Comparison of ENCODE assay signal across 9 cellular contexts in genomic region chr10:110569120-110569519, GRCh38. TPM values are rescaled to one million over a fixed set of nuclear protein-coding genes. Genes with fewer than 3 reads are reported as not detected.
DNase-seq lines count a peak whose midpoint lies in the region; ATAC-seq and TF ChIP-seq lines count a peak whose summit lies in the region.
"Had no signal": no experiment of that assay in that cellular context is flagged by ENCODE, and none has a peak within 500 bp of the region (broad histone marks: within the 10 kb centered on the region; RNA-seq: fewer than 3 reads in every experiment).

No MANE protein-coding gene starts in this region.

- DNase-seq in AG04450 (ENCODE audit: low read depth, low spot score): no peak
- DNase-seq in HL-60 (ENCODE audit: low read depth in 1 of 2, low spot score in 1 of 2): no peak
- no peak for DNase-seq in activated naive CD8-positive, alpha-beta T cell treated with anti-CD3 and anti-CD28 coated beads, Interleukin-2, amount 50 U/mL, for 24 hours
- no peak for DNase-seq in memory B cell (ENCODE audit: low spot score in 2 of 2)
- DNase-seq in UCSD-AML1 (lab: John Stamatoyannopoulos, UW; ENCODE audit: unreplicated experiment): no peak
- no peak for DNase-seq in GM03348 (ENCODE audit: low spot score)
- DNase-seq: DMS79 treated with DMSO at 0.1 percent for 48 hours had no signal

- peaks cover 6% of the 10 kb centered on the region for H3K27me3 Mint-ChIP-seq in activated naive CD8-positive, alpha-beta T cell treated with anti-CD3 and anti-CD28 coated beads, Interleukin-2, amount 50 U/mL, for 24 hours
- H3K27me3 Mint-ChIP-seq in memory B cell: no peaks in the 10 kb centered on the region

- peaks cover 20% of the 10 kb centered on the region for H3K36me3 Mint-ChIP-seq in activated naive CD8-positive, alpha-beta T cell treated with anti-CD3 and anti-CD28 coated beads, Interleukin-2, amount 50 U/mL, for 24 hours (ENCODE audit: low read depth)
- H3K36me3 Mint-ChIP-seq in memory B cell: peaks cover 5% of the 10 kb centered on the region

- peaks cover 47% of the 10 kb centered on the region for H3K4me1 Mint-ChIP-seq in activated naive CD8-positive, alpha-beta T cell treated with anti-CD3 and anti-CD28 coated beads, Interleukin-2, amount 50 U/mL, for 24 hours
- H3K4me1 Mint-ChIP-seq in memory B cell: peaks cover 19% of the 10 kb centered on the region

- peak overlapping the region; percentile 90 for H3K27ac Mint-ChIP-seq in activated naive CD8-positive, alpha-beta T cell treated with anti-CD3 and anti-CD28 coated beads, Interleukin-2, amount 50 U/mL, for 24 hours
- H3K27ac Mint-ChIP-seq in memory B cell: peak overlapping the region; percentile 98

- POLR2A ChIA-PET in AG04450 (lab: Yijun Ruan, JAX): no interaction called here

- peak overlapping the region; percentile 95 for H3K4me3 Mint-ChIP-seq in activated naive CD8-positive, alpha-beta T cell treated with anti-CD3 and anti-CD28 coated beads, Interleukin-2, amount 50 U/mL, for 24 hours
- peak overlapping the region; percentile 77 for H3K4me3 Mint-ChIP-seq in memory B cell

- H3K9me3 Mint-ChIP-seq in activated naive CD8-positive, alpha-beta T cell treated with anti-CD3 and anti-CD28 coated beads, Interleukin-2, amount 50 U/mL, for 24 hours: no peaks in the 10 kb centered on the region
- H3K9me3 Mint-ChIP-seq in memory B cell: no peaks in the 10 kb centered on the region

- H3K27ac ChIP-seq in AG04450 (ENCODE audit: low read depth, low read length) (no peak overlapping the region), HL-60 (replicated peaks) (no peak overlapping the region)

- ATAC-seq in activated naive CD8-positive, alpha-beta T cell treated with anti-CD3 and anti-CD28 coated beads, Interleukin-2, amount 50 U/mL, for 24 hours: no peak
- ATAC-seq in memory B cell (ENCODE audit: low read depth): no peak
- ATAC-seq in GM18909 (IDR thresholded peaks at IDR 0.05; ENCODE audit: poor library complexity, unreplicated experiment): no peak
- ATAC-seq in GM21390 (IDR thresholded peaks at IDR 0.05; ENCODE audit: unreplicated experiment): no peak

- H3K27me3 ChIP-seq in AG04450 (ENCODE audit: control insufficient read depth, insufficient read depth, low read length) (no peaks in the 10 kb centered on the region), HL-60 (ENCODE audit: insufficient read depth, poor library complexity, severe bottlenecking) (no peaks in the 10 kb centered on the region)

- H3K4me3 ChIP-seq in AG04450 (ENCODE audit: low read depth, low read length) (peak overlapping the region; percentile 83; the same call in 1 of the 2 replicates), HL-60 (replicated peaks; ENCODE audit: insufficient read depth, low read length) (peak overlapping the region; percentile 94)

- TF ChIP-seq CTCF in AG04450 (IDR thresholded peaks at IDR 0.05; ENCODE audit: low read depth, low read length) (no peak), HL-60 (IDR thresholded peaks at IDR 0.05; ENCODE audit: insufficient read depth, low read length) (no peak)

- CTCF ChIA-PET in AG04450 (lab: Charles Lee): interaction anchor here (0.9 to 1.4 kb wide), 3 partner anchors 32 to 262 kb away, joined by 3 to 4 read pairs (median 3); no protein-coding TSS in a partner anchor

- peaks cover 3% of the 10 kb centered on the region; the same call in 1 of the 2 replicates for H3K9me3 ChIP-seq in AG04450 (ENCODE audit: control insufficient read depth, insufficient read depth, low read length)

RNA-seq across cellular contexts. Expression of gene SMC3, which starts 1.6 kb away (rescaled TPM):
- 18.9 and 26.2 TPM in 2 replicates for polyA plus RNA-seq in AG04450 (2011; rRNA removed)
- polyA minus RNA-seq in AG04450 (2011; rRNA and poly(A)+ RNA removed): 6.4 and 14.0 TPM in 2 replicates
